In the genomic region with DNA sequence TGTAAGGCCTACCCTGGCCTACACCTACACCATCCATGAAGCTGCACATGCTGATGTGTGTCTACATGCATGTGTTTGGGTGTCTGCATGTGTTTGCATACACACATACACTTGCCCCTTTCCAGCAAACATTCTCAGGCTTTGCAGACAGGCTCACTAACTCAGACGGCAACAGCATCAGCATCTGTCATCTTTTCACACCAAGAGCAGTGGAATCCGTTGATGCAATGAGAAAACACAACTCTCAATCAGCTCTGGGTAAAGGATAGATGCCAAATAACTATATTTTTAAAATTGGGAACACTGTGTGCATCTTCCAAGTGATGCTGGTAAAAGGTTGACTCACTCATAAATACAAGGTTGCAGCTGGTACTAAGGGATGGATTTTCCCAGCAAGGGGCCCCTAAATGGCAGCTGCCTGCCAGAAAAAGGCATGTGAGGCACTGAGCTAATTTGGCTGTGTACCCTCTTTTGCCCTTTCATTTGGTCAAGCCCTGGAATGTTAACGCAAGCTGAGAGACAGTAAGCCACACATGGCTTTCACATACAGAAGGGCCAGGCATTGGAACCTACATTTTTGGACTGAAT, we compare ENCODE assay signal across 17 cellular contexts.
DNase-seq lines count a peak whose midpoint lies in the region; ATAC-seq and TF ChIP-seq lines count a peak whose summit lies in the region.
"Had no signal": no experiment of that assay in that cellular context is flagged by ENCODE, and none has a peak within 500 bp of the region (broad histone marks: within the 10 kb centered on the region; RNA-seq: fewer than 3 reads in every experiment).

No MANE protein-coding gene starts in this region.

- no peak for TF ChIP-seq EP300 in transverse colon (IDR thresholded peaks at IDR 0.05; ENCODE audit: low read depth)

- in situ Hi-C loops in astrocyte of the spinal cord (cut with HindIII; ENCODE audit: low sequenced_read_pairs) (no loop called here), transverse colon (cut with MboI; ENCODE audit: low pct_ligation_motif_present in 1 of 4, low pct_unique_long_range_greater_than_20kb in 1 of 4, low sequenced_read_pairs in 3 of 4) (no loop called here)

- H3K4me1 ChIP-seq in transverse colon = no peaks in the 10 kb centered on the region

- peak; percentile 0 for DNase-seq in NCI-H2227 (lab: John Stamatoyannopoulos, UW; ENCODE audit: unreplicated experiment)
- DNase-seq in NCI-H2227 treated with DMSO at 0.1 percent for 48 hours (lab: John Stamatoyannopoulos, UW) = no peak
- peak; percentile 22 for DNase-seq in astrocyte of the spinal cord (ENCODE audit: low read depth, low spot score)
- peak; percentile 22 for DNase-seq in myocyte (ENCODE audit: low read depth)
- DNase-seq in putamen (ENCODE audit: low spot score) = no peak
- no peak for DNase-seq in transverse colon
- no peak for DNase-seq in Right ventricle myocardium inferior (ENCODE audit: missing footprints)
- DNase-seq: CD4-positive, alpha-beta memory T cell; HCEC 1CT; IMR-90; Kasumi-1; NCI-H187 treated with DMSO at 0.1 percent for 48 hours; NCI-H446 treated with DMSO at 0.1 percent for 48 hours; NCI-H748 treated with DMSO at 0.1 percent for 48 hours; PC-3 had no signal

- TF ChIP-seq POLR2A in transverse colon (IDR thresholded peaks at IDR 0.05) = no peak

- peak overlapping the region; percentile 59 for H3K27ac ChIP-seq in temporal lobe (ENCODE audit: low read depth, low read length)
- H3K27ac ChIP-seq in transverse colon = no peak overlapping the region
- H3K27ac ChIP-seq: 22Rv1 had no signal

- no peak for ATAC-seq in Right ventricle myocardium inferior
- ATAC-seq: PC-3 had no signal

- WGBS in transverse colon (ENCODE audit: low coverage in 1 of 2), 2 donors = 60 to 70% methylated on average over 1 to 3 of the region's 3 CpGs

- H3K27me3 ChIP-seq in transverse colon = no peaks in the 10 kb centered on the region

- TF ChIP-seq CTCF in astrocyte of the spinal cord (IDR thresholded peaks at IDR 0.05; ENCODE audit: low read depth, low read length) (no peak), transverse colon (IDR thresholded peaks at IDR 0.05) (no peak)

- intact Hi-C loops in transverse colon (cut with DNase I; ENCODE audit: low total_unique reads) (no loop called here), Right ventricle myocardium inferior (cut with DNase I) (no loop called here)

- H3K4me3 ChIP-seq in astrocyte of the spinal cord (ENCODE audit: low read depth, low read length) (no peak overlapping the region), transverse colon (no peak overlapping the region)

- H3K36me3 ChIP-seq in transverse colon = no peaks in the 10 kb centered on the region

- no peaks in the 10 kb centered on the region for H3K9me3 ChIP-seq in transverse colon

Comparison
In these comparisons a context has a peak if more than half of its experiments do, and no peak if none do; other contexts are left out.
1. DNase-seq: peak in NCI-H2227 (single experiment), astrocyte of the spinal cord (single experiment) and myocyte (single experiment); none in NCI-H2227 treated with DMSO at 0.1 percent for 48 hours (single experiment), putamen (single experiment), transverse colon (single experiment) and Right ventricle myocardium inferior (single experiment).